13 cellular contexts compared by ENCODE assay signal in genomic region chr3:134446800-134447199, GRCh38. TPM values are rescaled to one million over a fixed set of nuclear protein-coding genes. Genes with fewer than 3 reads are reported as not detected.
DNase-seq lines count a peak whose midpoint lies in the region; ATAC-seq and TF ChIP-seq lines count a peak whose summit lies in the region.
"Had no signal": no experiment of that assay in that cellular context is flagged by ENCODE, and none has a peak within 500 bp of the region (broad histone marks: within the 10 kb centered on the region; RNA-seq: fewer than 3 reads in every experiment).

No MANE protein-coding gene starts in this region.

- H3K27me3 ChIP-seq in left ventricle myocardium inferior (ENCODE audit: low read depth) (no peaks in the 10 kb centered on the region), subcutaneous abdominal adipose tissue (ENCODE audit: control insufficient read depth in 5 of 5, insufficient read depth in 4 of 5, low read length in 5 of 5) (no peaks in the 10 kb centered on the region), prostate gland (replicated peaks; ENCODE audit: insufficient read depth) (no peaks in the 10 kb centered on the region)
- H3K27me3 ChIP-seq: colonic mucosa, gastrocnemius medialis had no signal

- no peaks in the 10 kb centered on the region for H3K36me3 ChIP-seq in left ventricle myocardium inferior
- H3K36me3 ChIP-seq in subcutaneous abdominal adipose tissue (ENCODE audit: control insufficient read depth in 5 of 5, insufficient read depth in 5 of 5, low read length in 5 of 5), result no peaks in the 10 kb centered on the region
- H3K36me3 ChIP-seq in prostate gland, result no peaks in the 10 kb centered on the region
- H3K36me3 ChIP-seq: colonic mucosa, gastrocnemius medialis had no signal

- H3K4me3 ChIP-seq in left ventricle myocardium inferior (no peak overlapping the region), subcutaneous abdominal adipose tissue (ENCODE audit: low read depth in 1 of 5, low read length in 5 of 5) (no peak overlapping the region), prostate gland (no peak overlapping the region)
- H3K4me3 ChIP-seq: colonic mucosa, gastrocnemius medialis had no signal

- peak overlapping the region; percentile 57 for H3K27ac ChIP-seq in left ventricle myocardium inferior (replicated peaks)
- H3K27ac ChIP-seq in subcutaneous abdominal adipose tissue (ENCODE audit: low read depth, low read length), result peak overlapping the region; percentile 55
- H3K27ac ChIP-seq in prostate gland, result no peak overlapping the region
- H3K27ac ChIP-seq: colonic mucosa, KMS-11 had no signal

- no peak overlapping the region for H3K4me3 Mint-ChIP-seq in activated naive CD4-positive, alpha-beta T cell treated with anti-CD3 and anti-CD28 coated beads, Interleukin-2, amount 10 ng/mL, durations not matched to agents 7 days and 5 days

- no peaks in the 10 kb centered on the region for H3K36me3 Mint-ChIP-seq in activated naive CD4-positive, alpha-beta T cell treated with anti-CD3 and anti-CD28 coated beads, Interleukin-2, amount 10 ng/mL, durations not matched to agents 7 days and 5 days

- H3K27me3 Mint-ChIP-seq in activated naive CD4-positive, alpha-beta T cell treated with anti-CD3 and anti-CD28 coated beads, Interleukin-2, amount 10 ng/mL, durations not matched to agents 7 days and 5 days, result peaks cover 26% of the 10 kb centered on the region

- WGBS in prostate gland, result 64% methylated on average over 3 of the region's 3 CpGs

- ATAC-seq in HG03520 (IDR thresholded peaks at IDR 0.05; ENCODE audit: unreplicated experiment), result no peak
- ATAC-seq: activated naive CD4-positive, alpha-beta T cell treated with anti-CD3 and anti-CD28 coated beads, Interleukin-2, amount 50 U/mL, for 72 hours; gastrocnemius medialis had no signal

- H3K4me1 Mint-ChIP-seq in activated naive CD4-positive, alpha-beta T cell treated with anti-CD3 and anti-CD28 coated beads, Interleukin-2, amount 10 ng/mL, durations not matched to agents 7 days and 5 days, result no peaks in the 10 kb centered on the region

- CTCF ChIA-PET in activated naive CD4-positive, alpha-beta T cell treated with anti-CD3 and anti-CD28 coated beads, Interleukin-2, amount 10 ng/mL, durations not matched to agents 7 days and 5 days (lab: Charles Lee), result no interaction called here

- peaks cover 33% of the 10 kb centered on the region for H3K4me1 ChIP-seq in left ventricle myocardium inferior
- H3K4me1 ChIP-seq in subcutaneous abdominal adipose tissue (ENCODE audit: control insufficient read depth in 5 of 5, insufficient read depth in 5 of 5, low read length in 5 of 5), result peaks cover 6 to 50% (median 41%) of the 10 kb centered on the region in 5 donors
- no peaks in the 10 kb centered on the region for H3K4me1 ChIP-seq in prostate gland (replicated peaks)
- H3K4me1 ChIP-seq: colonic mucosa had no signal

- TF ChIP-seq CTCF in left ventricle myocardium inferior (IDR thresholded peaks at IDR 0.05; ENCODE audit: borderline replicate concordance) (no peak), prostate gland (IDR thresholded peaks at IDR 0.05) (no peak)

- peaks cover 6% of the 10 kb centered on the region for H3K9me3 Mint-ChIP-seq in activated naive CD4-positive, alpha-beta T cell treated with anti-CD3 and anti-CD28 coated beads, Interleukin-2, amount 10 ng/mL, durations not matched to agents 7 days and 5 days

- H3K9ac ChIP-seq in subcutaneous abdominal adipose tissue (ENCODE audit: low read length in 5 of 5), result no peak overlapping the region
- H3K9ac ChIP-seq: KMS-11 had no signal

- no peak for TF ChIP-seq POLR2A in prostate gland (IDR thresholded peaks at IDR 0.05)

- intact Hi-C loops in left ventricle myocardium inferior (cut with micrococcal nuclease), result no loop called here
- intact Hi-C loops in prostate gland (cut with DNase I), result no loop called here

- no peak overlapping the region for H3K27ac Mint-ChIP-seq in activated naive CD4-positive, alpha-beta T cell treated with anti-CD3 and anti-CD28 coated beads, Interleukin-2, amount 10 ng/mL, durations not matched to agents 7 days and 5 days
- H3K27ac Mint-ChIP-seq: activated naive CD4-positive, alpha-beta T cell treated with anti-CD3 and anti-CD28 coated beads, Interleukin-2, amount 50 U/mL, for 72 hours had no signal

- H3K9me3 ChIP-seq in left ventricle myocardium inferior (replicated peaks) (peaks cover 11% of the 10 kb centered on the region), subcutaneous abdominal adipose tissue (ENCODE audit: control insufficient read depth in 5 of 5, low read length in 5 of 5) (peaks cover 0 to 2% (median 0%) of the 10 kb centered on the region in 5 donors), prostate gland (no peaks in the 10 kb centered on the region)
- H3K9me3 ChIP-seq: colonic mucosa, gastrocnemius medialis had no signal

- DNase-seq in H4 (ENCODE audit: low spot score) (peak; percentile 56), amniotic epithelial cell (ENCODE audit: low read depth) (peak; percentile 24), left ventricle myocardium inferior (no peak), prostate gland (ENCODE audit: low spot score) (no peak)
- no peak for DNase-seq in activated naive CD4-positive, alpha-beta T cell treated with anti-CD3 and anti-CD28 coated beads, Interleukin-2, amount 10 ng/mL, durations not matched to agents 7 days and 5 days
- DNase-seq: Calu3, colonic mucosa, gastrocnemius medialis, NCI-H1930 had no signal

RNA-seq across cellular contexts. Expression of gene ANAPC13, which starts 39.0 kb away (rescaled TPM):
- 158 and 197 TPM in 2 replicates for total RNA-seq in H4 (2014; rRNA removed; shearing (Covaris generic))
- total RNA-seq in left ventricle myocardium inferior, result 76.4 TPM
- 10 to 100 TPM; 40.2 to 83.2 TPM for total RNA-seq in prostate gland

RNA-seq across cellular contexts. Expression of gene CEP63, which starts 39.1 kb away (rescaled TPM):
- total RNA-seq in H4 (2014; rRNA removed; shearing (Covaris generic)), result 21.3 and 23.2 TPM in 2 replicates
- total RNA-seq in left ventricle myocardium inferior (34.7 TPM), prostate gland (10 to 100 TPM; 35.2 to 60.1 TPM)

Comparison
In these comparisons a context has a peak if more than half of its experiments do, and no peak if none do; other contexts are left out.
1. DNase-seq: peak in H4 (single experiment) and amniotic epithelial cell (single experiment); none in left ventricle myocardium inferior (single experiment), activated naive CD4-positive, alpha-beta T cell treated with anti-CD3 and anti-CD28 coated beads, Interleukin-2, amount 10 ng/mL, durations not matched to agents 7 days and 5 days (single experiment) and prostate gland (single experiment).
2. H3K27ac ChIP-seq: peak in left ventricle myocardium inferior (single experiment) and subcutaneous abdominal adipose tissue (single experiment); none in prostate gland (0 of 2).